ENCODE assay signal across 9 cellular contexts in genomic region chr11:13667245-13667644, GRCh38. TPM values are rescaled to one million over a fixed set of nuclear protein-coding genes. Genes with fewer than 3 reads are reported as not detected.
A peak's percentile ranks its signal among the peaks of the same experiment; 100 is the strongest.
DNase-seq lines count a peak whose midpoint lies in the region; ATAC-seq and TF ChIP-seq lines count a peak whose summit lies in the region.
"Had no signal": no experiment of that assay in that cellular context is flagged by ENCODE, and none has a peak within 500 bp of the region (broad histone marks: within the 10 kb centered on the region; RNA-seq: fewer than 3 reads in every experiment).

No MANE protein-coding gene starts in this region.

- H3K9me2 ChIP-seq in OCI-LY1 (ENCODE audit: low read depth, low read length): no peaks in the 10 kb centered on the region

- no peak for TF ChIP-seq CTCF in OCI-LY1 (IDR thresholded peaks at IDR 0.05; ENCODE audit: low read length)
- no peak for TF ChIP-seq CTCF in progenitor cell of endocrine pancreas (IDR thresholded peaks at IDR 0.05; ENCODE audit: unreplicated experiment)
- no peak for TF ChIP-seq CTCF in GM10266 (IDR thresholded peaks at IDR 0.05; ENCODE audit: control insufficient read depth, insufficient read depth, low read depth, missing control alignments)

- H3K36me3 Mint-ChIP-seq in progenitor cell of endocrine pancreas (ENCODE audit: insufficient read depth): peaks cover 7% of the 10 kb centered on the region

- H4K20me1 ChIP-seq in OCI-LY1 (ENCODE audit: insufficient read depth, low read length): no peaks in the 10 kb centered on the region

- H3K4me3 Mint-ChIP-seq in progenitor cell of endocrine pancreas (ENCODE audit: low read depth): peak overlapping the region; percentile 84

- no peaks in the 10 kb centered on the region for H3K9me3 Mint-ChIP-seq in progenitor cell of endocrine pancreas (ENCODE audit: low read depth)

- H3K27me3 ChIP-seq in OCI-LY1 (ENCODE audit: insufficient read depth, low read length) (no peaks in the 10 kb centered on the region), endocrine pancreas (ENCODE audit: control insufficient read depth, insufficient read depth, low read length) (no peaks in the 10 kb centered on the region), MG63 (no peaks in the 10 kb centered on the region)

- no peaks in the 10 kb centered on the region for H3F3A ChIP-seq in OCI-LY1 (ENCODE audit: insufficient read depth, low read length)

- peak overlapping the region; percentile 40; the same call in 1 of the 2 replicates for H3K4me3 ChIP-seq in GM08714 (ENCODE audit: low read length)
- H3K4me3 ChIP-seq in OCI-LY1 (ENCODE audit: low read depth, low read length, poor library complexity, severe bottlenecking): peak overlapping the region; percentile 86
- peak overlapping the region; percentile 69 for H3K4me3 ChIP-seq in endocrine pancreas (ENCODE audit: control insufficient read depth, insufficient read depth, low read length)
- H3K4me3 ChIP-seq in MG63: no peak overlapping the region

- H3K4me2 ChIP-seq in OCI-LY1 (ENCODE audit: low read length): peak overlapping the region; percentile 91

- H3K4me1 ChIP-seq in OCI-LY1 (ENCODE audit: insufficient read depth, low read length, severe bottlenecking): peaks cover 33% of the 10 kb centered on the region
- H3K4me1 ChIP-seq in endocrine pancreas (ENCODE audit: control insufficient read depth, insufficient read depth, low read length): peaks cover 5% of the 10 kb centered on the region

- H3K27ac ChIP-seq in OCI-LY1 (ENCODE audit: low read depth, low read length, poor library complexity, severe bottlenecking): no peak overlapping the region

- ATAC-seq in HG03565 (IDR thresholded peaks at IDR 0.05; ENCODE audit: unreplicated experiment): no peak

- peaks cover 33% of the 10 kb centered on the region for H3K79me2 ChIP-seq in OCI-LY1 (ENCODE audit: insufficient read depth, low read length)

- H3K36me3 ChIP-seq in OCI-LY1 (ENCODE audit: insufficient read depth, low read length): peaks cover 10% of the 10 kb centered on the region; the same call in 1 of the 2 replicates
- no peaks in the 10 kb centered on the region for H3K36me3 ChIP-seq in endocrine pancreas (ENCODE audit: control insufficient read depth, insufficient read depth, low read length)
- no peaks in the 10 kb centered on the region for H3K36me3 ChIP-seq in MG63

- H3K9ac ChIP-seq in OCI-LY1 (ENCODE audit: low read length): peak overlapping the region; percentile 72; the same call in 1 of the 2 replicates
- no peak overlapping the region for H3K9ac ChIP-seq in endocrine pancreas (ENCODE audit: control insufficient read depth, insufficient read depth, low read length)

- H3K4me1 Mint-ChIP-seq in progenitor cell of endocrine pancreas (ENCODE audit: low read depth): peaks cover 25% of the 10 kb centered on the region

- no peaks in the 10 kb centered on the region for H3K9me3 ChIP-seq in OCI-LY1 (ENCODE audit: low read length)
- no peaks in the 10 kb centered on the region for H3K9me3 ChIP-seq in endocrine pancreas (ENCODE audit: control insufficient read depth, low read length)
- no peaks in the 10 kb centered on the region for H3K9me3 ChIP-seq in MG63

- peaks cover 18% of the 10 kb centered on the region for H3K27me3 Mint-ChIP-seq in progenitor cell of endocrine pancreas

- no peak overlapping the region for H3K27ac Mint-ChIP-seq in progenitor cell of endocrine pancreas

- H2AFZ ChIP-seq in OCI-LY1 (ENCODE audit: low read length): peak overlapping the region; percentile 97

- no peak for DNase-seq in progenitor cell of endocrine pancreas (ENCODE audit: low spot score, unreplicated experiment)
- no peak for DNase-seq in NCI-H1930 (lab: John Stamatoyannopoulos, UW)
- DNase-seq in GM10266 (ENCODE audit: extremely low spot score): no peak
- no peak for DNase-seq in MG63
- DNase-seq: stimulated activated CD4-positive, alpha-beta T cell treated with anti-CD3 and anti-CD28 coated beads, Interleukin-4, amount 100 ng/mL, for 24 hours had no signal

RNA-seq across cellular contexts. Expression of gene FAR1, which starts 1.2 kb away (rescaled TPM):
- 58.0 and 63.9 TPM in 2 replicates for total RNA-seq in progenitor cell of endocrine pancreas
- total RNA-seq in MG63 (2014; rRNA removed; shearing (Covaris generic); ENCODE audit: low replicate concordance): 16.2 and 45.9 TPM in 2 replicates
